ENCODE assay signal across 14 cellular contexts in genomic region chr1:225711236-225711937, GRCh38. TPM values are rescaled to one million over a fixed set of nuclear protein-coding genes. Genes with fewer than 3 reads are reported as not detected.
"Had no signal": no experiment of that assay in that cellular context is flagged by ENCODE, and none has a peak within 500 bp of the region (broad histone marks: within the 10 kb centered on the region; RNA-seq: fewer than 3 reads in every experiment).

No MANE protein-coding gene starts in this region.

- H3K9me3 ChIP-seq: adrenal gland, right atrium auricular region, transverse colon had no signal

- H3K27ac ChIP-seq: adrenal gland, right atrium auricular region, transverse colon had no signal

- ATAC-seq: effector memory CD8-positive, alpha-beta T cell; naive thymus-derived CD4-positive, alpha-beta T cell; stimulated activated memory B cell treated with anti-CD40 and anti-IgM and Interleukin-4, amounts not matched to agents 10 μg/mL and 1 μg/mL and 100 μg/mL, for 72 hours; T-helper 17 cell had no signal

- H3K4me1 ChIP-seq: adrenal gland, right atrium auricular region, transverse colon had no signal

- H3K4me3 ChIP-seq: adrenal gland, lung, right atrium auricular region, transverse colon had no signal

- H3K36me3 ChIP-seq: adrenal gland, right atrium auricular region, transverse colon had no signal

- H3K27me3 ChIP-seq: adrenal gland, right atrium auricular region, transverse colon had no signal

- DNase-seq: activated CD4-positive, alpha-beta T cell treated with anti-CD3 and anti-CD28 coated beads, Interleukin-2, amount 10 ng/mL, durations not matched to agents 7 days and 5 days; activated CD4-positive, CD25-positive, alpha-beta regulatory T cell; activated naive CD4-positive, alpha-beta T cell treated with anti-CD3 and anti-CD28 coated beads, Interleukin-2, amount 10 ng/mL, durations not matched to agents 7 days and 5 days; activated T-cell treated with anti-CD3 and anti-CD28 coated beads for 4 hours; effector memory CD8-positive, alpha-beta T cell; hippocampal formation; naive thymus-derived CD4-positive, alpha-beta T cell; posterior cingulate gyrus; T-helper 17 cell; transverse colon had no signal

RNA-seq across cellular contexts. Expression of gene ENAH, which starts 58.5 kb away (rescaled TPM):
- total RNA-seq: activated CD4-positive, alpha-beta T cell treated with anti-CD3 and anti-CD28 coated beads, Interleukin-2, amount 10 ng/mL, durations not matched to agents 7 days and 5 days had no signal
